In the genomic region with DNA sequence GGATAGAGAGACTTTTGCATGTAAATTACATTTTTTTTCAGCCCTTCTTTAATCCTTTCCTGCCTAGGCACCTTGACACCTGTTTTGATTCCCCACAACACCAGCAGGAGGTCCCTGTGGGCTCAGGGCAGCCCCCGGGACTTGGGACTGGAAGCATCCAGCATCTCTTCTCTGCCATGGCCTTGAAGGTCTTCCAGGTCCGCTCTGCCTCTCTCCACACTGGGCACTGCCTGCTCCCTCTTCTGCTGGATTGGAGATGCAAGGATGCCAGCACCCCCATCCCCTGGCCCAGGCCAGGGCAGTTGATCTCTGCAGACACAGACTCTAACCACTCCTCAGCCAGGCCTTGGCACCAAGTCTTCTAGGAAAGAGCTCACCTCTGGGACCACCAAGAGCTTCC, we compare ENCODE assay signal across 18 cellular contexts.
"Had no signal": no experiment of that assay in that cellular context is flagged by ENCODE, and none has a peak within 500 bp of the region (broad histone marks: within the 10 kb centered on the region; RNA-seq: fewer than 3 reads in every experiment).

No MANE protein-coding gene starts in this region.

- ATAC-seq: activated CD4-positive, CD25-positive, alpha-beta regulatory T cell treated with anti-CD3 and anti-CD28 coated beads, Interleukin-2, amount 50 U/mL, for 24 hours; activated CD8-positive, alpha-beta T cell treated with anti-CD3 and anti-CD28 coated beads for 36 hours; heart right ventricle; lower lobe of right lung; naive thymus-derived CD8-positive, alpha-beta T cell; right cardiac atrium; upper lobe of right lung had no signal

- H3K4me2 ChIP-seq: neural progenitor cell, SK-N-SH had no signal

- H3K9ac ChIP-seq: neural progenitor cell, SK-N-SH had no signal

- H3K27ac ChIP-seq: heart right ventricle, lower lobe of right lung, neural progenitor cell, upper lobe of right lung had no signal

- H3K4me1 ChIP-seq: lower lobe of right lung, upper lobe of right lung had no signal

- FAIRE-seq: astrocyte, endometrium, keratinocyte had no signal

- H3K4me3 ChIP-seq: heart right ventricle, lower lobe of right lung, neural progenitor cell, upper lobe of right lung had no signal

- DNase-seq: activated CD4-positive, alpha-beta T cell treated with anti-CD3 and anti-CD28 coated beads, Interleukin-2, amount 10 ng/mL, durations not matched to agents 7 days and 5 days; activated CD8-positive, alpha-beta T cell treated with anti-CD3 and anti-CD28 coated beads for 36 hours; activated naive CD8-positive, alpha-beta T cell treated with anti-CD3 and anti-CD28 coated beads for 36 hours; cortex of kidney; heart right ventricle; lower lobe of right lung; SIG-M5; SK-N-SH; stimulated activated CD4-positive, alpha-beta T cell treated with anti-CD3 and anti-CD28 coated beads, Interleukin-12 subunit alpha, Interleukin-12 subunit beta, amount 100 ng/mL, for 4 hours; stimulated activated naive CD4-positive, alpha-beta T cell had no signal

- H3K36me3 ChIP-seq: heart right ventricle, lower lobe of right lung, neural progenitor cell, upper lobe of right lung had no signal

- H3K9me3 ChIP-seq: lower lobe of right lung, SK-N-SH, upper lobe of right lung had no signal

- H2AFZ ChIP-seq: neural progenitor cell had no signal

- H3K27me3 ChIP-seq: neural progenitor cell, upper lobe of right lung had no signal
